9 cellular contexts compared by ENCODE assay signal in the genomic region with DNA sequence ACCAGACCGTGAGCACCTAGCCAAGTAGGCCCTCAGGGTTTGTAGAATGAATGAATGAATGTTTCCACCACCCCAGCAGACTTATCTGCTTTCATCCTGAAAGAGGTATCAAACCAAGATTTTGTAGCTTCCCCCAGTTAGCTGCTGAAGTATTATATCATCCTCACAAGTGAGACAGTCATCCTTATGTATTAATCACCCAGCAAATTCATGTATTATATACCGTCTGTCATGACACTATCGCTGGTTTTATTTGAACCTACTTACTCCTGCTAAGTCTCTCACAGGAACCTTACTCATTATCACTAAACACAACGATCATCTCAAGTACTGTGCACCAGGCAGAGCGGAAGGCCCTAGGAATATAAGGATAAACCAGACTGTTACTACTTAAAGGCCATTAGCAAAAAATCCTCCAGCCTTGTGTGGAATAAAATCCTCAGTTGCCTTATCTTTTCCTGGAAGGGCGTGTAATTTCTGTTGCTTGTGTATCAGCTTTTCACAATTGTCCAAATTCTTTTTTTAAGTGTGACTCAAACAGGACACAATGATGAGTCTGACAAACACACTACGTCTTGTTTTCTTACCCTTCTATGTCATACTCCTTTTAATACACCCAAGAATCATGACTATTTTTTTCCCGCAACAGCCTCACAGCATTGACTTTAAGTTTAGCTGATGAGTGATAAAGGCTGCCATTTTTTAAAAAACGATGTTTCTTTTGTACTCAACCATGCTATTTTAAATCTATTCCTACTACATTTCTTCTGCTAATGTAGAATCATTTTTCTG.
DNase-seq lines count a peak whose midpoint lies in the region; FAIRE-seq and TF ChIP-seq lines count a peak whose summit lies in the region.
"Had no signal": no experiment of that assay in that cellular context is flagged by ENCODE, and none has a peak within 500 bp of the region (broad histone marks: within the 10 kb centered on the region; RNA-seq: fewer than 3 reads in every experiment).

No MANE protein-coding gene starts in this region.

- H3K27me3 ChIP-seq in keratinocyte (ENCODE audit: control insufficient read depth, extremely low read depth, insufficient read depth, low read length) (no peaks in the 10 kb centered on the region), uterus (no peaks in the 10 kb centered on the region)

- peaks cover 5% of the 10 kb centered on the region for H4K20me1 ChIP-seq in keratinocyte (ENCODE audit: control insufficient read depth, extremely low read depth, insufficient read depth, low read length)

- H3K9me3 Mint-ChIP-seq in activated naive CD8-positive, alpha-beta T cell (ENCODE audit: low read depth) = no peaks in the 10 kb centered on the region

- peaks cover 86% of the 10 kb centered on the region for H3K4me1 Mint-ChIP-seq in activated naive CD8-positive, alpha-beta T cell (ENCODE audit: low read depth)

- H2AFZ ChIP-seq in keratinocyte (ENCODE audit: control insufficient read depth, low read length) = no peak overlapping the region

- intact Hi-C loops in uterus (cut with DNase I; ENCODE audit: low total_unique reads) = loop anchor here (10.0 kb wide), 1 partner anchor 85 kb away; no protein-coding TSS in a partner anchor

- H3K27ac ChIP-seq in keratinocyte (ENCODE audit: control insufficient read depth, insufficient read depth, low read length) = peak overlapping the region; percentile 100
- H3K27ac ChIP-seq in uterus = peak overlapping the region; percentile 86 to 97

- H3K27me3 Mint-ChIP-seq in activated naive CD8-positive, alpha-beta T cell = no peaks in the 10 kb centered on the region

- peak overlapping the region; percentile 93 for H3K4me3 Mint-ChIP-seq in activated naive CD8-positive, alpha-beta T cell

- no peak for FAIRE-seq in keratinocyte (lab: Jason Lieb, UNC)

- TF ChIP-seq POLR2A in uterus (IDR thresholded peaks at IDR 0.05) = no peak

- H3K9ac ChIP-seq in keratinocyte (ENCODE audit: control insufficient read depth, extremely low read depth, insufficient read depth, low read length) = peak overlapping the region; percentile 98

- peak overlapping the region; percentile 75 for H3K4me2 ChIP-seq in keratinocyte (ENCODE audit: control insufficient read depth, extremely low read depth, insufficient read depth, low read depth, low read length)

- peak; percentile 16 for DNase-seq in stimulated activated CD4-positive, alpha-beta T cell treated with anti-CD3 and anti-CD28 coated beads, Interleukin-15, amount 100 ng/mL, for 24 hours
- no peak for DNase-seq in stimulated activated CD4-positive, alpha-beta T cell treated with anti-CD3 and anti-CD28 coated beads, Interleukin-1b, Interleukin-23, amount 100 ng/mL, for 48 hours
- DNase-seq in keratinocyte (ENCODE audit: low read depth, low spot score) = no peak
- no peak for DNase-seq in uterus
- DNase-seq in T-helper 9 cell = no peak
- no peak for DNase-seq in effector CD4-positive, alpha-beta T cell
- no peak for DNase-seq in NCI-H2081 treated with DMSO at 0.1 percent for 48 hours (lab: John Stamatoyannopoulos, UW)
- DNase-seq: NCI-H1417 had no signal

- H3K9me3 ChIP-seq in keratinocyte (ENCODE audit: control insufficient read depth, low read depth, low read length) (no peaks in the 10 kb centered on the region), uterus (no peaks in the 10 kb centered on the region)

- no peaks in the 10 kb centered on the region for H3K9me1 ChIP-seq in keratinocyte (ENCODE audit: control insufficient read depth, extremely low read depth, insufficient read depth, low read length)

- H3K4me1 ChIP-seq in keratinocyte (ENCODE audit: control insufficient read depth, extremely low read depth, insufficient read depth, low read length) (peaks cover 55% of the 10 kb centered on the region), uterus (peaks cover 7 to 12% of the 10 kb centered on the region in 2 donors)

- H3K79me2 ChIP-seq in keratinocyte (ENCODE audit: control insufficient read depth, insufficient read depth, low read length) = peaks cover 79% of the 10 kb centered on the region

- H3K4me3 ChIP-seq in keratinocyte (ENCODE audit: control insufficient read depth in 2 of 3, extremely low read depth in 1 of 3, insufficient read depth in 2 of 3, low read depth in 1 of 3, low read length in 3 of 3) = peak overlapping the region; percentile 57 to 100 (median 99)
- H3K4me3 ChIP-seq in uterus = no peak overlapping the region

- H3K36me3 Mint-ChIP-seq in activated naive CD8-positive, alpha-beta T cell = peaks cover 42% of the 10 kb centered on the region

- dilution Hi-C loops in keratinocyte (cut with MboI; ENCODE audit: extremely low pct_ligation_motif_present, low sequenced_read_pairs) = no loop called here

- peak overlapping the region; percentile 100 for H3K27ac Mint-ChIP-seq in activated naive CD8-positive, alpha-beta T cell

- peaks cover 18 to 32% of the 10 kb centered on the region in 2 experiments for H3K36me3 ChIP-seq in keratinocyte (ENCODE audit: control insufficient read depth in 2 of 2, extremely low read depth in 1 of 2, insufficient read depth in 2 of 2, low read length in 2 of 2)
- H3K36me3 ChIP-seq in uterus = no peaks in the 10 kb centered on the region

- no peak for TF ChIP-seq CTCF in keratinocyte (optimal IDR thresholded peaks at IDR 0.05 in 1 of 3, IDR thresholded peaks at IDR 0.05 in 1 of 3, conservative IDR thresholded peaks at IDR 0.05 in 1 of 3; ENCODE audit: extremely low read depth in 1 of 3, insufficient read depth in 2 of 3, low read length in 3 of 3)
- TF ChIP-seq CTCF in uterus (IDR thresholded peaks at IDR 0.05) = no peak

Comparison
In these comparisons a context has a peak if more than half of its experiments do, and no peak if none do; other contexts are left out.
1. H3K4me3 ChIP-seq: peak in keratinocyte (3 of 3); none in uterus (0 of 2).